Comparison of ENCODE assay signal across 25 cellular contexts in genomic region chr22:27874756-27875155, GRCh38. TPM values are rescaled to one million over a fixed set of nuclear protein-coding genes. Genes with fewer than 3 reads are reported as not detected.
DNase-seq lines count a peak whose midpoint lies in the region; ATAC-seq, FAIRE-seq and TF ChIP-seq lines count a peak whose summit lies in the region.
"Had no signal": no experiment of that assay in that cellular context is flagged by ENCODE, and none has a peak within 500 bp of the region (broad histone marks: within the 10 kb centered on the region; RNA-seq: fewer than 3 reads in every experiment).

No MANE protein-coding gene starts in this region.

- no peak overlapping the region for H3K4ac ChIP-seq in trophoblast cell (ENCODE audit: low read depth, low read length)

- no peak overlapping the region for H3K14ac ChIP-seq in trophoblast cell (ENCODE audit: low read length)

- FAIRE-seq in urothelium cell line (lab: Jason Lieb, UNC) = peak; percentile 87

- H4K91ac ChIP-seq in trophoblast cell (ENCODE audit: low read depth, low read length) = no peak overlapping the region

- no peak overlapping the region for H2BK5ac ChIP-seq in trophoblast cell (ENCODE audit: low read depth, low read length, poor library complexity)

- intact Hi-C loops in heart right ventricle (cut with DNase I) = loop anchor here in 1 of 10 donors (10.0 kb wide), 1 partner anchor 70 kb away; the partner anchor contains the start of gene MN1
- intact Hi-C loops in Right ventricle myocardium inferior (cut with DNase I) = no loop called here
- intact Hi-C loops in ascending aorta (cut with DNase I) = loop anchor here (10.0 kb wide), 1 partner anchor 1120 kb away; no protein-coding TSS in a partner anchor
- intact Hi-C loops in ovary (cut with DNase I) = no loop called here

- H2BK12ac ChIP-seq in trophoblast cell (ENCODE audit: low read length) = no peak overlapping the region

- in situ Hi-C loops in G401 (cut with HindIII; ENCODE audit: low sequenced_read_pairs) = no loop called here

- TF ChIP-seq CTCF in heart right ventricle (IDR thresholded peaks at IDR 0.05) (no peak), ascending aorta (IDR thresholded peaks at IDR 0.05) (no peak), ovary (IDR thresholded peaks at IDR 0.05) (no peak), Peyer's patch (IDR thresholded peaks at IDR 0.05) (no peak)

- H2AK5ac ChIP-seq in trophoblast cell (ENCODE audit: low read length) = no peak overlapping the region

- H2AFZ ChIP-seq in trophoblast cell (ENCODE audit: insufficient read depth, low read length, poor library complexity) = no peak overlapping the region
- H2AFZ ChIP-seq: GM23338, hepatocyte had no signal

- no peak overlapping the region for H3K4me2 ChIP-seq in trophoblast cell (ENCODE audit: low read length)
- H3K4me2 ChIP-seq: GM23338, hepatocyte had no signal

- no peaks in the 10 kb centered on the region for H3K79me1 ChIP-seq in trophoblast cell (ENCODE audit: low read length)

- no peak for ATAC-seq in heart right ventricle
- ATAC-seq in Right ventricle myocardium inferior = no peak
- ATAC-seq: GM23338, Panc1 had no signal

- H3K27me3 ChIP-seq in heart right ventricle (no peaks in the 10 kb centered on the region), ascending aorta (no peaks in the 10 kb centered on the region), ovary (no peaks in the 10 kb centered on the region), trophoblast cell (ENCODE audit: insufficient read depth, low read length) (no peaks in the 10 kb centered on the region), Peyer's patch (no peaks in the 10 kb centered on the region)
- H3K27me3 ChIP-seq: hepatocyte, SJSA1, upper lobe of left lung had no signal

- H4K8ac ChIP-seq in trophoblast cell (ENCODE audit: low read depth, low read length) = no peak overlapping the region

- WGBS in heart right ventricle, 2 donors = 53 to 61% methylated on average over 3 of the region's 3 CpGs
- WGBS in ovary, 3 donors = 20 to 41% (median 27%) methylated on average over 3 of the region's 3 CpGs
- WGBS in trophoblast cell (ENCODE audit: extremely low coverage, insufficient coverage, insufficient read length) = no CpG with 5 or more reads among the region's 3 CpGs

- no peak overlapping the region for H3K18ac ChIP-seq in trophoblast cell (ENCODE audit: low read length)

- TF ChIP-seq POLR2A in ovary (IDR thresholded peaks at IDR 0.05) (no peak), Peyer's patch (IDR thresholded peaks at IDR 0.05) (no peak)

- peaks cover 0 to 7% (median 0%) of the 10 kb centered on the region in 11 donors for H3K9me3 ChIP-seq in heart right ventricle
- H3K9me3 ChIP-seq in ascending aorta = no peaks in the 10 kb centered on the region
- no peaks in the 10 kb centered on the region for H3K9me3 ChIP-seq in ovary
- H3K9me3 ChIP-seq in trophoblast cell (ENCODE audit: insufficient read depth, low read depth, low read length) = no peaks in the 10 kb centered on the region
- no peaks in the 10 kb centered on the region for H3K9me3 ChIP-seq in Peyer's patch
- H3K9me3 ChIP-seq: SJSA1, upper lobe of left lung had no signal

- peaks cover 0 to 58% (median 0%) of the 10 kb centered on the region in 9 donors for H3K36me3 ChIP-seq in heart right ventricle
- peaks cover 8 to 19% of the 10 kb centered on the region in 2 donors for H3K36me3 ChIP-seq in ascending aorta
- H3K36me3 ChIP-seq in ovary = no peaks in the 10 kb centered on the region
- peaks cover 12 to 27% of the 10 kb centered on the region in 2 experiments for H3K36me3 ChIP-seq in trophoblast cell (ENCODE audit: control insufficient read depth in 1 of 2, insufficient read depth in 2 of 2, low read length in 2 of 2)
- peaks cover 0 to 20% (median 0%) of the 10 kb centered on the region in 3 donors for H3K36me3 ChIP-seq in Peyer's patch

- DNase-seq in heart right ventricle (no peak), Right ventricle myocardium inferior (ENCODE audit: missing footprints) (no peak), ascending aorta (ENCODE audit: low spot score in 2 of 2) (no peak), ovary (no peak), urothelium cell line (ENCODE audit: low spot score) (no peak), G401 (ENCODE audit: low spot score) (no peak), trophoblast cell (no peak), Peyer's patch (no peak)
- DNase-seq: ACHN; activated CD4-positive, alpha-beta T cell treated with anti-CD3 and anti-CD28 coated beads, Interleukin-2, amount 10 ng/mL, durations not matched to agents 7 days and 5 days; activated naive CD4-positive, alpha-beta T cell treated with anti-CD3 and anti-CD28 coated beads, Interleukin-2, amount 10 ng/mL, durations not matched to agents 7 days and 5 days; amygdala; Calu3; effector CD4-positive, alpha-beta T cell; foreskin fibroblast; NCI-H1436; NCI-H510A; NK-92 treated with Interleukin-12 subunit alpha and Interleukin-12 subunit beta, amount 100 ng/mL, for 24 hours; stimulated activated CD4-positive, alpha-beta T cell treated with anti-CD3 and anti-CD28 coated beads, Interleukin-1b, Interleukin-23, amount 100 ng/mL, for 48 hours; upper lobe of left lung had no signal

- H3K9ac ChIP-seq in trophoblast cell (ENCODE audit: low read length) = no peak overlapping the region

- no peak overlapping the region for H3K23ac ChIP-seq in trophoblast cell (ENCODE audit: low read length)

- H4K12ac ChIP-seq in trophoblast cell (ENCODE audit: low read depth, low read length) = no peak overlapping the region

- H3K4me1 ChIP-seq in heart right ventricle (peaks cover 18 to 75% (median 67%) of the 10 kb centered on the region in 9 donors), ascending aorta (peaks cover 18 to 48% of the 10 kb centered on the region in 2 donors), ovary (ENCODE audit: insufficient read depth) (peaks cover 17% of the 10 kb centered on the region), trophoblast cell (ENCODE audit: control insufficient read depth in 1 of 2, insufficient read depth in 2 of 2, low read length in 2 of 2) (no peaks in the 10 kb centered on the region), Peyer's patch (peaks cover 0 to 30% (median 0%) of the 10 kb centered on the region in 4 donors)
- H3K4me1 ChIP-seq: SJSA1 had no signal

- H3K4me3 ChIP-seq in heart right ventricle (no peak overlapping the region), ascending aorta (no peak overlapping the region), ovary (no peak overlapping the region), trophoblast cell (ENCODE audit: low read depth, low read length) (no peak overlapping the region), Peyer's patch (no peak overlapping the region)
- H3K4me3 ChIP-seq: GM23338, hepatocyte, SJSA1, skin epidermis, upper lobe of left lung had no signal

- H3K79me2 ChIP-seq in trophoblast cell (ENCODE audit: control insufficient read depth, insufficient read depth, low read length, poor library complexity) = no peaks in the 10 kb centered on the region

- H2BK120ac ChIP-seq in trophoblast cell (ENCODE audit: insufficient read depth, low read length, poor library complexity) = no peak overlapping the region

- no peak for TF ChIP-seq EP300 in ovary (IDR thresholded peaks at IDR 0.05)

- H3K27ac ChIP-seq in heart right ventricle = peak overlapping the region in 8 of 10 donors; percentile 59 to 88 (median 82)
- peak overlapping the region; percentile 70 to 74 for H3K27ac ChIP-seq in ascending aorta
- peak overlapping the region; percentile 43 to 95 for H3K27ac ChIP-seq in ovary
- H3K27ac ChIP-seq in trophoblast cell (ENCODE audit: low read depth, low read length) = no peak overlapping the region
- no peak overlapping the region for H3K27ac ChIP-seq in Peyer's patch
- H3K27ac ChIP-seq: hepatocyte, SJSA1, upper lobe of left lung had no signal

RNA-seq across cellular contexts. Expression of gene PITPNB, which starts 44.3 kb away (rescaled TPM):
- total RNA-seq in heart right ventricle (10 to 100 TPM; 33.7 to 78.3 (median 62.7) TPM), Right ventricle myocardium inferior (43.7 TPM), ascending aorta (42.1 TPM), ovary (10 to 100 TPM; 36.1 to 70.3 (median 60.9) TPM), Peyer's patch (10 to 100 TPM; 24.7 to 29.7 (median 28.2) TPM)
- polyA plus RNA-seq in heart right ventricle (10 to 100 TPM; 16.0 to 21.4 TPM), ovary (10 to 100 TPM; 26.6 to 77.2 TPM)
- total RNA-seq in G401 (2014; rRNA removed; shearing (Covaris generic)) = 10.0 and 29.5 TPM in 2 replicates
- 109 and 112 TPM in 2 replicates for polyA plus RNA-seq in trophoblast cell (2013)

Comparison
In these comparisons a context has a peak if more than half of its experiments do, and no peak if none do; other contexts are left out.
1. H3K27ac ChIP-seq: peak in heart right ventricle (8 of 10), ascending aorta (2 of 2) and ovary (2 of 2); none in trophoblast cell (single experiment) and Peyer's patch (0 of 4).